Comparison of ENCODE assay signal across 26 cellular contexts in the genomic region with DNA sequence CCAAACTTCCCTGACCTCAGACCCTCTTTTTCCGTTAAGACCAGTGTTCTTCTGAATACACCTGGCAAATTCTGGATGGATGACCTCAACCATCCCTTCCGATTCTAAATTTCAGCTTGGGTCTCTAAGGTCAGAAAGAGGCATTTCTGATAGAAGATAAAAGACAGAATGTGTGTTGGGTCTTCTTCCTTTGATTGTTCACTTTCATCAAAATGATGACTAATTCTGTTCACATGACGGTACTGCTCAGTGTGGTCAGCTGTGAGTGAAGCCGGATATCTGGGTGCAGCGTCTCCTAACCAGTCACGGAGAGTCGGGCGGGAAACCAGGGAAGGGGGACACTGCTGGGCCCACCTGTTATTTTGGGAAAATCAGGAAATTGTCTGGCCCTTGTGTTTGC.
DNase-seq lines count a peak whose midpoint lies in the region; TF ChIP-seq lines count a peak whose summit lies in the region.
"Had no signal": no experiment of that assay in that cellular context is flagged by ENCODE, and none has a peak within 500 bp of the region (broad histone marks: within the 10 kb centered on the region; RNA-seq: fewer than 3 reads in every experiment).

No MANE protein-coding gene starts in this region.

- no peak for TF ChIP-seq CTCF in cardiac fibroblast (IDR thresholded peaks at IDR 0.05; ENCODE audit: low read depth, low read length)

- H3K4me3 ChIP-seq in cardiac fibroblast (replicated peaks in 1 of 2; ENCODE audit: low read depth in 2 of 2, low read length in 2 of 2): no peak overlapping the region
- H3K4me3 ChIP-seq: adrenal gland, GM12878, PC-9, right lobe of liver had no signal

- intact Hi-C loops in cardiac septum (cut with DNase I): loop anchor here (5.0 to 10.0 kb wide), 2 partner anchors 241 to 554 kb away; no protein-coding TSS in a partner anchor

- DNase-seq in COLO829 (ENCODE audit: low spot score): peak; percentile 71
- peak; percentile 60 for DNase-seq in M059J (ENCODE audit: low read depth)
- peak; percentile 39 to 60 for DNase-seq in cardiac fibroblast (ENCODE audit: low read depth in 2 of 2)
- peak; percentile 10 for DNase-seq in islet precursor cell
- no peak for DNase-seq in activated T-cell treated with anti-CD3 and anti-CD28 coated beads, Interleukin-2, amount 50 U/mL, for 1 hour
- no peak for DNase-seq in cardiac septum (ENCODE audit: low spot score)
- DNase-seq in activated naive CD4-positive, alpha-beta T cell treated with anti-CD3 and anti-CD28 coated beads, Interleukin-2, amount 50 U/mL, for 16 hours: no peak
- no peak for DNase-seq in NOMO-1 (lab: John Stamatoyannopoulos, UW; ENCODE audit: unreplicated experiment in 2 of 2)
- DNase-seq: activated CD4-positive, alpha-beta T cell treated with anti-CD3 and anti-CD28 coated beads, Interleukin-2, amount 50 U/mL, for 4 hours; activated CD4-positive, CD25-positive, alpha-beta regulatory T cell; activated naive CD4-positive, alpha-beta T cell treated with Interleukin-2 at 50 U/mL for 16 hours; adrenal gland; BE2C; COR-L47; cortex of kidney; DMS79 treated with DMSO at 0.1 percent for 48 hours; NCI-H1694; NCI-H524; right lobe of liver; SHP77 treated with DMSO at 0.1 percent for 48 hours; stimulated activated CD4-positive, alpha-beta T cell treated with anti-CD3 and anti-CD28 coated beads, Interleukin-12 subunit alpha, Interleukin-12 subunit beta, amount 100 ng/mL, for 4 hours; stimulated activated CD4-positive, alpha-beta T cell treated with anti-CD3 and anti-CD28 coated beads, Interleukin-4, amount 100 ng/mL, for 1 hour; substantia nigra; SW 1271 had no signal

Comparison
In these comparisons a context has a peak if more than half of its experiments do, and no peak if none do; other contexts are left out.
1. DNase-seq: peak in COLO829 (single experiment), M059J (single experiment), cardiac fibroblast (2 of 2) and islet precursor cell (single experiment); none in activated T-cell treated with anti-CD3 and anti-CD28 coated beads, Interleukin-2, amount 50 U/mL, for 1 hour (single experiment), cardiac septum (single experiment), activated naive CD4-positive, alpha-beta T cell treated with anti-CD3 and anti-CD28 coated beads, Interleukin-2, amount 50 U/mL, for 16 hours (single experiment) and NOMO-1 (0 of 2).